In genomic region chr1:231338270-231339128, GRCh38 we compare ENCODE assay signal across 8 cellular contexts. TPM values are rescaled to one million over a fixed set of nuclear protein-coding genes. Genes with fewer than 3 reads are reported as not detected.
DNase-seq lines count a peak whose midpoint lies in the region; ATAC-seq and TF ChIP-seq lines count a peak whose summit lies in the region.

TSS of gene SPRTN (plus strand) at chr1:231338293. CDS start at chr1:231338384, 91 bp downstream.

- no peak for TF ChIP-seq POLR2A in testis (IDR thresholded peaks at IDR 0.05)

- H3K27ac Mint-ChIP-seq in central memory CD8-positive, alpha-beta T cell (ENCODE audit: low read depth): peak within 1 kb of the TSS; percentile 99

- H3K9me3 ChIP-seq in liver (ENCODE audit: control insufficient read depth in 4 of 4, low read length in 3 of 4): no peaks in the 10 kb centered on the region
- no peaks in the 10 kb centered on the region for H3K9me3 ChIP-seq in testis

- H3K4me1 ChIP-seq in liver (ENCODE audit: control insufficient read depth in 4 of 4, insufficient read depth in 4 of 4, low read length in 3 of 4) (peaks cover 7 to 49% (median 42%) of the 10 kb centered on the region in 4 donors), testis (peaks cover 35% of the 10 kb centered on the region)

- TF ChIP-seq CTCF in HFF-Myc (IDR thresholded peaks at IDR 0.05; ENCODE audit: low read depth, low read length, missing control alignments): no peak
- TF ChIP-seq CTCF in liver (IDR thresholded peaks at IDR 0.05; ENCODE audit: low read depth, low read length, missing input control): no peak
- TF ChIP-seq CTCF in testis (IDR thresholded peaks at IDR 0.05): no peak

- no peaks in the 10 kb centered on the region for H3K27me3 Mint-ChIP-seq in central memory CD8-positive, alpha-beta T cell

- DNase-seq in NCI-H2171 treated with DMSO at 0.1 percent for 48 hours (lab: John Stamatoyannopoulos, UW) (peak; percentile 34), NCI-H2171 (lab: John Stamatoyannopoulos, UW) (no peak), HFF-Myc (ENCODE audit: extremely low read depth, low read depth) (no peak), NCI-H2227 treated with DMSO at 0.1 percent for 48 hours (lab: John Stamatoyannopoulos, UW) (peak; percentile 20), testis (no peak), putamen (ENCODE audit: low spot score) (no peak)
- DNase-seq in central memory CD8-positive, alpha-beta T cell (ENCODE audit: low spot score in 2 of 2): no peak

- H3K27me3 ChIP-seq in liver (ENCODE audit: control insufficient read depth in 4 of 4, insufficient read depth in 4 of 4, low read length in 3 of 4): no peaks in the 10 kb centered on the region
- H3K27me3 ChIP-seq in testis: no peaks in the 10 kb centered on the region

- H3K27ac ChIP-seq in liver (ENCODE audit: low read depth in 1 of 2, low read length in 2 of 2) (peak within 1 kb of the TSS; percentile 84 to 92), testis (peak within 1 kb of the TSS; percentile 90 to 92)

- intact Hi-C loops in testis (cut with DNase I; ENCODE audit: low total_unique reads): no loop called here

- H3K4me3 Mint-ChIP-seq in central memory CD8-positive, alpha-beta T cell: peak within 1 kb of the TSS; percentile 98

- no peaks in the 10 kb centered on the region for H3K9me3 Mint-ChIP-seq in central memory CD8-positive, alpha-beta T cell

- H3K36me3 Mint-ChIP-seq in central memory CD8-positive, alpha-beta T cell (ENCODE audit: insufficient read depth): peaks cover 52% of the 10 kb centered on the region

- H3K4me3 ChIP-seq in HFF-Myc (replicated peaks; ENCODE audit: low read depth, low read length): peak within 1 kb of the TSS; percentile 74
- peak within 1 kb of the TSS; percentile 77 to 96 (median 95) for H3K4me3 ChIP-seq in liver (ENCODE audit: low read depth in 1 of 3, low read length in 3 of 3)
- H3K4me3 ChIP-seq in testis: peak within 1 kb of the TSS; percentile 83 to 98

- H3K4me1 Mint-ChIP-seq in central memory CD8-positive, alpha-beta T cell: peaks cover 56% of the 10 kb centered on the region

- no peak for ATAC-seq in central memory CD8-positive, alpha-beta T cell (replicated peaks; ENCODE audit: extremely low read depth, poor library complexity, severe bottlenecking)

- H3K36me3 ChIP-seq in liver (ENCODE audit: control insufficient read depth in 4 of 4, insufficient read depth in 3 of 4, low read depth in 1 of 4, low read length in 3 of 4): no peaks in the 10 kb centered on the region
- no peaks in the 10 kb centered on the region for H3K36me3 ChIP-seq in testis (ENCODE audit: low read depth, missing control alignments)

- WGBS in liver: under 1% methylated on average over 43 of the region's 43 CpGs
- WGBS in testis, 2 donors: 1% methylated on average over 23 to 41 of the region's 43 CpGs

- TF ChIP-seq RAD21 in liver (IDR thresholded peaks at IDR 0.05): no peak

- H3K9ac ChIP-seq in liver (ENCODE audit: low read depth in 1 of 2, low read length in 2 of 2): peak within 1 kb of the TSS; percentile 79 to 85

TF ChIP-seq in liver, 16 proteins besides CTCF, POLR2A, EP300 and RAD21:
- TF ChIP-seq FOXA1 (IDR thresholded peaks at IDR 0.05): no peak
- peak; percentile 4 for TF ChIP-seq ATF3 (IDR thresholded peaks at IDR 0.05)
- TF ChIP-seq NR2F2 (IDR thresholded peaks at IDR 0.05): no peak

RNA-seq across cellular contexts. Expression of gene SPRTN, which starts in this region (rescaled TPM):
- total RNA-seq in liver (1 to 10 TPM; 7.8 to 8.9 TPM), testis (10 to 100 TPM; 26.4 to 34.9 TPM)
- polyA plus RNA-seq in liver (1 to 10 TPM; 2.1 to 5.1 TPM), testis (ENCODE audit: insufficient read depth, low read depth, low replicate concordance) (30.2 TPM)

Comparison
In these comparisons a context has a peak if more than half of its experiments do, and no peak if none do; other contexts are left out.
1. DNase-seq: peak in NCI-H2171 treated with DMSO at 0.1 percent for 48 hours (single experiment) and NCI-H2227 treated with DMSO at 0.1 percent for 48 hours (single experiment); none in NCI-H2171 (single experiment), HFF-Myc (single experiment), central memory CD8-positive, alpha-beta T cell (0 of 2), testis (single experiment) and putamen (single experiment).
2. Peak in every context shown above with its lines, with median percentiles within 50 percentile points of each other: H3K4me3 ChIP-seq.